ENCODE assay signal across 13 cellular contexts in the genomic region with DNA sequence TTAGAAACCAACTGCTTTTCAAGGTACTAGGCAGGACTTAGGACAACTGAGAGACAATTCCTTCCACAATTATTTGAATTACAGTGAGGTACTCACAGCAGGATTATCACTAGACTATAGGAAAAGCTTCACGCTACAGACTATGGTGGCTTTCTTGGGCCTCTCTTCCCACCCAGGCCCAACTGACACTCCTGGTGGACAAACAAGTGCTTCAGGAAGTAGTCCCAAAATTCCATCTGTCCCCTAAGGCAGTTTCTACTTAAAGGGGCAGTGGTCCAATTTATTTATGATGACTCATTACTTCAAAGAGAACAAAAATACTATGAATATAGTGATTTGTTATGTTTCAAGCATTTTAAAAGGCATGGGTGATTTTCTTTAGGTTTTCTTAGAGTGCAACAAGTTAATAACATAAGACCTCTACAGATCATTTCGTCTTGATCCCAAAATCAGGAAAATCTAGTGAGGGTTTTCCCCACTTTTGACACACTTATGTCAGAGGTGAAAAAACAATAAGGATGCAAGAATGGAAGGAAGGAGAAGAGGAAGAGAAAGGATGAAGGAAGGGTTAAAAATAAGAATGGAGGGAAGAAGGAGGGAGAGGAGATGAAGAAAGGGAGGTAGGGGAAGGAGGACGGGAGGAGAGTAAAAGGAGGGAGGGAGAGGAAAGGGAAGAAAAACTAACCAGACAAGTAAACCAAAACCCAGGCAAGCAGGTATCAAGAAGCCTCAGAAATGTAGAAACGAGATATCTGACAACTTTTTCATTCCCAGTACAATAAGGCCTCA.
DNase-seq lines count a peak whose midpoint lies in the region; ATAC-seq, FAIRE-seq and TF ChIP-seq lines count a peak whose summit lies in the region.
"Had no signal": no experiment of that assay in that cellular context is flagged by ENCODE, and none has a peak within 500 bp of the region (broad histone marks: within the 10 kb centered on the region; RNA-seq: fewer than 3 reads in every experiment).

No MANE protein-coding gene starts in this region.

- no peaks in the 10 kb centered on the region for H3K9me2 ChIP-seq in GM23338 (ENCODE audit: insufficient read depth)

- POLR2A ChIA-PET in endothelial cell of umbilical vein (lab: Charles Lee), result interaction anchor here (1.6 kb wide), 1 partner anchor 37 kb away, joined by 6 read pairs; no protein-coding TSS in a partner anchor

- H3K27ac Mint-ChIP-seq in GM23338, result peak overlapping the region; percentile 47
- peak overlapping the region; percentile 69 for H3K27ac Mint-ChIP-seq in progenitor cell of endocrine pancreas
- H3K27ac Mint-ChIP-seq: stimulated activated memory B cell treated with anti-CD40 and anti-IgM and Interleukin-4, amounts not matched to agents 10 μg/mL and 1 μg/mL and 100 μg/mL, for 72 hours had no signal

- BruUV-seq in endothelial cell of umbilical vein (replicated peaks; lab: Mats Ljungman, UMichigan), result no TSS peak

- peak; percentile 38 for DNase-seq in GM23338 (ENCODE audit: low spot score)
- DNase-seq in NCI-H446 treated with DMSO at 0.1 percent for 48 hours (lab: John Stamatoyannopoulos, UW), result peak; percentile 15
- DNase-seq in endothelial cell of umbilical vein (ENCODE audit: low read depth, low spot score), result peak; percentile 24
- no peak for DNase-seq in progenitor cell of endocrine pancreas (ENCODE audit: low spot score, unreplicated experiment)
- no peak for DNase-seq in foreskin keratinocyte
- DNase-seq: NCI-H2227 treated with DMSO at 0.1 percent for 48 hours, RPMI8226 had no signal

- no peak overlapping the region for H3K4me3 ChIP-seq in GM23338
- no peak overlapping the region for H3K4me3 ChIP-seq in endothelial cell of umbilical vein (replicated peaks in 1 of 3; ENCODE audit: insufficient read depth in 1 of 3, low read depth in 1 of 3, low read length in 3 of 3)

- H4K20me1 ChIP-seq in GM23338 (replicated peaks; ENCODE audit: insufficient read depth) (no peaks in the 10 kb centered on the region), endothelial cell of umbilical vein (replicated peaks; ENCODE audit: control insufficient read depth, extremely low read depth, insufficient read depth, low read length) (no peaks in the 10 kb centered on the region)

- H3K9me3 Mint-ChIP-seq in GM23338 (no peaks in the 10 kb centered on the region), progenitor cell of endocrine pancreas (ENCODE audit: low read depth) (no peaks in the 10 kb centered on the region)
- H3K9me3 Mint-ChIP-seq: stimulated activated memory B cell treated with anti-CD40 and anti-IgM and Interleukin-4, amounts not matched to agents 10 μg/mL and 1 μg/mL and 100 μg/mL, for 72 hours had no signal

- H3F3A ChIP-seq in GM23338 (replicated peaks; ENCODE audit: low read depth), result no peaks in the 10 kb centered on the region

- H3K27ac ChIP-seq in GM23338 (ENCODE audit: low read depth) (no peak overlapping the region), endothelial cell of umbilical vein (ENCODE audit: insufficient read depth, low read depth, low read length) (no peak overlapping the region), foreskin keratinocyte (no peak overlapping the region)

- H3K27me3 Mint-ChIP-seq in GM23338 (ENCODE audit: insufficient read depth, low read depth, poor library complexity) (peaks cover 3% of the 10 kb centered on the region), progenitor cell of endocrine pancreas (no peaks in the 10 kb centered on the region)
- H3K27me3 Mint-ChIP-seq: stimulated activated memory B cell treated with anti-CD40 and anti-IgM and Interleukin-4, amounts not matched to agents 10 μg/mL and 1 μg/mL and 100 μg/mL, for 72 hours had no signal

- TF ChIP-seq POLR2A in endothelial cell of umbilical vein (IDR thresholded peaks at IDR 0.05; ENCODE audit: low read depth, low read length), result no peak

- H3K27me3 ChIP-seq in GM23338 (ENCODE audit: insufficient read depth), result no peaks in the 10 kb centered on the region
- no peaks in the 10 kb centered on the region for H3K27me3 ChIP-seq in endothelial cell of umbilical vein (ENCODE audit: control insufficient read depth in 2 of 2, insufficient read depth in 2 of 2, low read length in 2 of 2)
- no peaks in the 10 kb centered on the region for H3K27me3 ChIP-seq in foreskin keratinocyte

- dilution Hi-C loops in endothelial cell of umbilical vein (cut with MboI; ENCODE audit: extremely low pct_ligation_motif_present, low sequenced_read_pairs), result loop anchor here (25.0 kb wide), 1 partner anchor 562 kb away; no protein-coding TSS in a partner anchor

- H3K79me2 ChIP-seq in GM23338 (replicated peaks; ENCODE audit: insufficient read depth) (peaks cover 45% of the 10 kb centered on the region), endothelial cell of umbilical vein (ENCODE audit: control insufficient read depth, insufficient read depth, low read length) (no peaks in the 10 kb centered on the region)

- H2AFZ ChIP-seq in GM23338 (no peak overlapping the region), endothelial cell of umbilical vein (ENCODE audit: low read depth, low read length) (peak overlapping the region; percentile 37)

- H3K4me1 ChIP-seq in GM23338 (ENCODE audit: insufficient read depth), result peaks cover 11% of the 10 kb centered on the region
- H3K4me1 ChIP-seq in endothelial cell of umbilical vein (ENCODE audit: control insufficient read depth, extremely low read depth, insufficient read depth, low read length), result peaks cover 29% of the 10 kb centered on the region
- H3K4me1 ChIP-seq in foreskin keratinocyte, result no peaks in the 10 kb centered on the region

- CTCF ChIA-PET in endothelial cell of umbilical vein (lab: Charles Lee), result interaction anchor here (0.7 to 3.7 kb wide), 6 partner anchors 10 to 565 kb away, joined by 3 to 46 read pairs (median 4); no protein-coding TSS in a partner anchor

- no peaks in the 10 kb centered on the region for H3K9me1 ChIP-seq in endothelial cell of umbilical vein (replicated peaks; ENCODE audit: control insufficient read depth, extremely low read depth, insufficient read depth, low read length)

- H3K4me2 ChIP-seq in GM23338, result no peak overlapping the region
- peak overlapping the region; percentile 13 for H3K4me2 ChIP-seq in endothelial cell of umbilical vein (ENCODE audit: insufficient read depth, low read length)

- peaks cover 18% of the 10 kb centered on the region for H3K4me1 Mint-ChIP-seq in GM23338
- peaks cover 21% of the 10 kb centered on the region for H3K4me1 Mint-ChIP-seq in progenitor cell of endocrine pancreas (ENCODE audit: low read depth)

- no peak overlapping the region; the same call in 2 of the 3 replicates for H3K4me3 Mint-ChIP-seq in GM23338
- no peak overlapping the region for H3K4me3 Mint-ChIP-seq in progenitor cell of endocrine pancreas (ENCODE audit: low read depth)
- H3K4me3 Mint-ChIP-seq: stimulated activated memory B cell treated with anti-CD40 and anti-IgM and Interleukin-4, amounts not matched to agents 10 μg/mL and 1 μg/mL and 100 μg/mL, for 72 hours had no signal

- H3K9ac ChIP-seq in endothelial cell of umbilical vein (replicated peaks; ENCODE audit: extremely low read depth, insufficient read depth, low read length), result no peak overlapping the region

- peaks cover 5% of the 10 kb centered on the region; the same call in 2 of the 3 replicates for H3K36me3 Mint-ChIP-seq in GM23338 (ENCODE audit: low read depth)
- H3K36me3 Mint-ChIP-seq in progenitor cell of endocrine pancreas (ENCODE audit: insufficient read depth), result peaks cover 2% of the 10 kb centered on the region

- TF ChIP-seq CTCF in GM23338 (conservative IDR thresholded peaks at IDR 0.05; ENCODE audit: low read depth in 2 of 2), result no peak
- TF ChIP-seq CTCF in endothelial cell of umbilical vein (IDR thresholded peaks at IDR 0.05; ENCODE audit: extremely low read depth in 1 of 2, insufficient read depth in 1 of 2, low read depth in 1 of 2, low read length in 2 of 2), result no peak
- TF ChIP-seq CTCF in progenitor cell of endocrine pancreas (IDR thresholded peaks at IDR 0.05; ENCODE audit: unreplicated experiment), result no peak
- no peak for TF ChIP-seq CTCF in foreskin keratinocyte (conservative IDR thresholded peaks at IDR 0.05)

- peak; percentile 26 for FAIRE-seq in endothelial cell of umbilical vein (lab: Jason Lieb, UNC)
- FAIRE-seq: keratinocyte, TTC549 had no signal

- H3K36me3 ChIP-seq in GM23338 (ENCODE audit: insufficient read depth) (no peaks in the 10 kb centered on the region), endothelial cell of umbilical vein (ENCODE audit: control insufficient read depth in 2 of 2, extremely low read depth in 1 of 2, insufficient read depth in 2 of 2, low read length in 2 of 2) (no peaks in the 10 kb centered on the region)

- peak; percentile 60 for ATAC-seq in GM23338
- ATAC-seq in HG02973 (IDR thresholded peaks at IDR 0.05; ENCODE audit: unreplicated experiment), result no peak
- no peak for ATAC-seq in GM21526 (IDR thresholded peaks at IDR 0.05; ENCODE audit: low FRiP score, unreplicated experiment)
- no peak for ATAC-seq in GM18858 (IDR thresholded peaks at IDR 0.05; ENCODE audit: unreplicated experiment)
- no peak for ATAC-seq in foreskin keratinocyte
- ATAC-seq: stimulated activated memory B cell treated with anti-CD40 and anti-IgM and Interleukin-4, amounts not matched to agents 10 μg/mL and 1 μg/mL and 100 μg/mL, for 72 hours had no signal

- intact Hi-C loops in endothelial cell of umbilical vein (cut with micrococcal nuclease), result no loop called here

- H3K9me3 ChIP-seq in endothelial cell of umbilical vein (replicated peaks; ENCODE audit: control insufficient read depth, insufficient read depth, low read length), result no peaks in the 10 kb centered on the region

TF ChIP-seq in endothelial cell of umbilical vein, 7 proteins besides CTCF, POLR2A, EP300 and RAD21:
- TF ChIP-seq FOS (IDR thresholded peaks at IDR 0.05; ENCODE audit: borderline replicate concordance, insufficient read depth, low read length) (peak; percentile 41), GATA2 (IDR thresholded peaks at IDR 0.05; ENCODE audit: insufficient read depth, insufficient read length, low read depth, low read length) (no peak), MYC (IDR thresholded peaks at IDR 0.05; ENCODE audit: low read depth, low read length) (no peak), JUN (IDR thresholded peaks at IDR 0.05; ENCODE audit: borderline replicate concordance, insufficient read depth, insufficient read length, low read depth) (no peak), EZH2 (IDR thresholded peaks at IDR 0.05; ENCODE audit: borderline replicate concordance, low read depth, low read length, severe bottlenecking) (no peak), POLR2AphosphoS5 (IDR thresholded peaks at IDR 0.05; ENCODE audit: insufficient read depth, low read depth, low read length) (no peak)
- TF ChIP-seq, protein P1, sequence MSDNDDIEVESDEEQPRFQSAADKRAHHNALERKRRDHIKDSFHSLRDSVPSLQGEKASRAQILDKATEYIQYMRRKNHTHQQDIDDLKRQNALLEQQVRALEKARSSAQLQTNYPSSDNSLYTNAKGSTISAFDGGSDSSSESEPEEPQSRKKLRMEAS (IDR thresholded peaks at IDR 0.05; ENCODE audit: insufficient read depth, insufficient read length), result no peak

Comparison
In these comparisons a context has a peak if more than half of its experiments do, and no peak if none do; other contexts are left out.
1. DNase-seq: peak in GM23338 (single experiment), NCI-H446 treated with DMSO at 0.1 percent for 48 hours (single experiment) and endothelial cell of umbilical vein (single experiment); none in progenitor cell of endocrine pancreas (single experiment) and foreskin keratinocyte (0 of 2).